Comparison of ENCODE assay signal across 21 cellular contexts in the genomic region with DNA sequence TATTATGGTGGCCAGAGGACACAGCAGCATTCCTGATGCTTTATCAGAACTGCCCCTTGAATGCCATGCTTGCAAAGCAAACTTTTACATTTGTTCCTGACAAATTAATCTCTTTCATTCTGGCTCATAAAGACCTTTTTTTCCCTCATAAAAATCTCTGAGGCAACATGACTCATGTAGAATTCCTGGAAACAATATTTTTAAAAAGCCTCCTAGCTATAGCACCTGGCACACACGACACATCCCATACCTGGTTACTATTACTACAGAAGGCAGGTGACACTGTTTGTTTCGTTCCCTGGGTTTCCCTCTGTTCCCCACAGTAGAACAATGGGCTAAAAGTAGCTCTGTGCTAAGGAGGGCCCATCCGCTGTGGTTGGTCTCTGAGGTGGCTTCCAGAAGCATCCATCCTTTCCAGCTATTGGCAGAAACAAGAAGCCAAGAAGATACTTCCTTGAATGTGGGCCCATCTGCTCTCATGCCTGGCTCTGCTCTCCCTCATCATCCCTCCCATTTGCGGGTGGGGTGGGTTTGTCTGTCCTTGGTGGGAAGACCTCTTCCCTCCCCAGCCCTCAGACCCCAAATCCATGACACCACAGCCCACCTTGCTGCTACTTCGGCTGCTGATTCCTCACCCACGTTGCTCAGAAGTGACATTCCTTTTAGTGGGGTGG. TPM values are rescaled to one million over a fixed set of nuclear protein-coding genes. Genes with fewer than 3 reads are reported as not detected.
A peak's percentile ranks its signal among the peaks of the same experiment; 100 is the strongest.
DNase-seq lines count a peak whose midpoint lies in the region; ATAC-seq, FAIRE-seq and TF ChIP-seq lines count a peak whose summit lies in the region.
"Had no signal": no experiment of that assay in that cellular context is flagged by ENCODE, and none has a peak within 500 bp of the region (broad histone marks: within the 10 kb centered on the region; RNA-seq: fewer than 3 reads in every experiment).

No MANE protein-coding gene starts in this region.

- in situ Hi-C loops in brain microvascular endothelial cell (cut with HindIII; ENCODE audit: low pct_ligation_motif_present, low sequenced_read_pairs) = loop anchor here (25.0 kb wide), 1 partner anchor 121 kb away; no protein-coding TSS in a partner anchor

- no peaks in the 10 kb centered on the region for H3K9me3 ChIP-seq in muscle layer of duodenum (ENCODE audit: control insufficient read depth in 1 of 2, low read length in 2 of 2)
- H3K9me3 ChIP-seq: mucosa of descending colon, ovary had no signal

- peaks cover 33% of the 10 kb centered on the region for H3K4me1 Mint-ChIP-seq in chondrocyte (ENCODE audit: low read depth)

- H3K27me3 Mint-ChIP-seq in chondrocyte (ENCODE audit: low read depth) = peaks cover 23% of the 10 kb centered on the region

- no peak overlapping the region for H3K4me3 Mint-ChIP-seq in chondrocyte (ENCODE audit: unreplicated experiment)
- H3K4me3 Mint-ChIP-seq: stimulated activated naive CD8-positive, alpha-beta T cell treated with anti-CD3 and anti-CD28 coated beads, Interleukin-15, Interleukin-2, amounts not matched to agents 100 ng/mL and 50 ng/mL, for 24 hours had no signal

- peaks cover 7 to 11% of the 10 kb centered on the region in 2 donors for H3K4me1 ChIP-seq in muscle layer of duodenum (ENCODE audit: control insufficient read depth in 1 of 2, insufficient read depth in 2 of 2, low read length in 2 of 2)

- H3K27ac ChIP-seq in muscle layer of duodenum (ENCODE audit: low read length) = peak overlapping the region; percentile 52
- H3K27ac ChIP-seq in brain microvascular endothelial cell = no peak overlapping the region

- H3K36me3 Mint-ChIP-seq in chondrocyte (ENCODE audit: low read depth) = no peaks in the 10 kb centered on the region

- DNase-seq in LoVo (ENCODE audit: low spot score) (peak; percentile 69), chondrocyte (ENCODE audit: low spot score) (no peak), urothelium cell line (ENCODE audit: low spot score) (peak; percentile 40), brain microvascular endothelial cell (no peak)
- DNase-seq: activated CD4-positive, alpha-beta T cell treated with anti-CD3 and anti-CD28 coated beads, Interleukin-2, amount 50 U/mL, for 48 hours; activated T-cell treated with anti-CD3 and anti-CD28 coated beads, Interleukin-2, amount 50 U/mL, for 48 hours; HCEC 1CT; MM.1S; mucosa of descending colon; NCI-H187 treated with DMSO at 0.1 percent for 48 hours; NCI-H510A treated with DMSO at 0.1 percent for 48 hours; ovary; SW 1271 had no signal

- ATAC-seq in GM18502 (IDR thresholded peaks at IDR 0.05; ENCODE audit: poor library complexity, unreplicated experiment) (no peak), GM21381 (IDR thresholded peaks at IDR 0.05; ENCODE audit: unreplicated experiment) (no peak)
- ATAC-seq: GM12878, Panc1 had no signal

- H3K9me3 Mint-ChIP-seq in chondrocyte (ENCODE audit: low read depth) = peaks cover 4% of the 10 kb centered on the region
- H3K9me3 Mint-ChIP-seq: stimulated activated naive CD8-positive, alpha-beta T cell treated with anti-CD3 and anti-CD28 coated beads, Interleukin-15, Interleukin-2, amounts not matched to agents 100 ng/mL and 50 ng/mL, for 24 hours had no signal

- peak overlapping the region; percentile 53 for H3K27ac Mint-ChIP-seq in chondrocyte (ENCODE audit: unreplicated experiment)
- H3K27ac Mint-ChIP-seq: stimulated activated naive CD8-positive, alpha-beta T cell treated with anti-CD3 and anti-CD28 coated beads, Interleukin-15, Interleukin-2, amounts not matched to agents 100 ng/mL and 50 ng/mL, for 24 hours had no signal

- H3K36me3 ChIP-seq in muscle layer of duodenum (ENCODE audit: control insufficient read depth in 1 of 2, insufficient read depth in 2 of 2, low read length in 2 of 2) (no peaks in the 10 kb centered on the region), brain microvascular endothelial cell (replicated peaks) (no peaks in the 10 kb centered on the region)
- H3K36me3 ChIP-seq: ovary had no signal

- H3K4me3 ChIP-seq in muscle layer of duodenum (ENCODE audit: low read depth in 1 of 2, low read length in 2 of 2) (no peak overlapping the region), brain microvascular endothelial cell (ENCODE audit: low read depth, low read length) (no peak overlapping the region)
- H3K4me3 ChIP-seq: GM12878, mucosa of descending colon, ovary had no signal

- no peak for FAIRE-seq in urothelium cell line (lab: Jason Lieb, UNC)
- FAIRE-seq: GM12878, HTR-8/SVneo, keratinocyte had no signal

- TF ChIP-seq CTCF in chondrocyte (IDR thresholded peaks at IDR 0.05) (no peak), brain microvascular endothelial cell (IDR thresholded peaks at IDR 0.05; ENCODE audit: low read depth, low read length, missing control alignments) (no peak)

- H3K27me3 ChIP-seq in muscle layer of duodenum (ENCODE audit: low read depth, low read length) (no peaks in the 10 kb centered on the region), brain microvascular endothelial cell (replicated peaks) (no peaks in the 10 kb centered on the region)
- H3K27me3 ChIP-seq: ovary had no signal

RNA-seq across cellular contexts. Expression of a gene that starts 59.1 kb away (rescaled TPM):
- 0.34 to 0.55 TPM in 2 of 3 replicates, not detected in the other for total RNA-seq in chondrocyte

Comparison
In these comparisons a context has a peak if more than half of its experiments do, and no peak if none do; other contexts are left out.
1. DNase-seq: peak in LoVo (single experiment) and urothelium cell line (single experiment); none in chondrocyte (single experiment) and brain microvascular endothelial cell (single experiment).